Comparison of ENCODE assay signal across 1 cellular context in the genomic region with DNA sequence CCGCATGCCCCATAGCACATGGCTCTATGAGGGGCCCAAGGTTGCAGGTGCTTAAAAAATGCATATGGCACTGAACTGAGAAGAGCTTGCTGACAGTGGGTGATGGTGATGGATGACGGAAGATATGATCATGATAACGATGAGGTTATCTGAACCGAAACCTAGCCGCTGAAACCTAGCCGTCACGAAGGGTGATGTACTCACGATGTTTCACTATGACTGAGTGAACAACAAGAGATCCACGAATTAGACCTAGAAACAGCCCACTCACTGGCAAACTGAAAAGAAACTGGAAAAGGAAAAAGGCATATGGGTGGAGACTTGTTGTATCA.
TF ChIP-seq lines count a peak whose summit lies in the region.

No MANE protein-coding gene starts in this region.

TF ChIP-seq in GM12878, 131 proteins besides CTCF, POLR2A, EP300 and RAD21 (continued from another document and continues in another):
- TF ChIP-seq SKIL (IDR thresholded peaks at IDR 0.05; ENCODE audit: low read depth, poor library complexity, severe bottlenecking) (peak; percentile 64), GATAD2B (conservative IDR thresholded peaks at IDR 0.05; ENCODE audit: low read depth) (peak; percentile 62; the same call in 1 of the 2 replicates), CHD2 (IDR thresholded peaks at IDR 0.05; ENCODE audit: borderline replicate concordance, low read depth, low read length) (peak; percentile 87; the same call in 1 of the 2 replicates), MXI1 (IDR thresholded peaks at IDR 0.05; ENCODE audit: low read depth, low read length) (no peak), ZNF622 (IDR thresholded peaks at IDR 0.05) (no peak), FOXM1 (IDR thresholded peaks at IDR 0.05; ENCODE audit: low read depth, low read length) (peak; percentile 98; the same call in 1 of the 2 replicates), EED (IDR thresholded peaks at IDR 0.05; ENCODE audit: low read depth) (peak; percentile 99), SMC3 (IDR thresholded peaks at IDR 0.05; ENCODE audit: borderline replicate concordance, low read length) (no peak), CHD1 (IDR thresholded peaks at IDR 0.05; ENCODE audit: low read depth, low read length) (no peak), ETV6 (conservative IDR thresholded peaks at IDR 0.05 in 1 of 2, IDR thresholded peaks at IDR 0.05 in 1 of 2; ENCODE audit: borderline replicate concordance in 1 of 2, low read depth in 1 of 2) (peak in 1 of 2 experiments; percentile 91; a peak in 2 of 4 replicates), ZBTB40 (IDR thresholded peaks at IDR 0.05; ENCODE audit: borderline replicate concordance) (no peak), WRNIP1 (IDR thresholded peaks at IDR 0.05; ENCODE audit: borderline replicate concordance, low read depth, low read length) (peak; percentile 60; the same call in 1 of the 2 replicates), E4F1 (IDR thresholded peaks at IDR 0.05; ENCODE audit: borderline replicate concordance, partially characterized antibody) (no peak), CHD4 (IDR thresholded peaks at IDR 0.05) (no peak), YY1 (IDR thresholded peaks at IDR 0.05; ENCODE audit: low read depth, low read length) (peak; percentile 82; the same call in 1 of the 2 replicates), SPI1 (IDR thresholded peaks at IDR 0.05; ENCODE audit: borderline replicate concordance, insufficient read depth, low read depth, low read length) (peak; percentile 53; the same call in 1 of the 2 replicates), ELK1 (IDR thresholded peaks at IDR 0.05; ENCODE audit: low read depth, low read length) (no peak), ESRRA (IDR thresholded peaks at IDR 0.05; ENCODE audit: low read length) (no peak), SUPT20H (IDR thresholded peaks at IDR 0.05; ENCODE audit: borderline replicate concordance, control insufficient read depth, low read depth, low read length) (no peak), SIX5 (IDR thresholded peaks at IDR 0.05; ENCODE audit: low read depth, low read length, severe bottlenecking) (no peak), REST (IDR thresholded peaks at IDR 0.05; ENCODE audit: low read depth, low read length) (no peak), GABPA (IDR thresholded peaks at IDR 0.05; ENCODE audit: low read depth) (peak; percentile 65; the same call in 1 of the 2 replicates)
- TF ChIP-seq, protein P1, sequence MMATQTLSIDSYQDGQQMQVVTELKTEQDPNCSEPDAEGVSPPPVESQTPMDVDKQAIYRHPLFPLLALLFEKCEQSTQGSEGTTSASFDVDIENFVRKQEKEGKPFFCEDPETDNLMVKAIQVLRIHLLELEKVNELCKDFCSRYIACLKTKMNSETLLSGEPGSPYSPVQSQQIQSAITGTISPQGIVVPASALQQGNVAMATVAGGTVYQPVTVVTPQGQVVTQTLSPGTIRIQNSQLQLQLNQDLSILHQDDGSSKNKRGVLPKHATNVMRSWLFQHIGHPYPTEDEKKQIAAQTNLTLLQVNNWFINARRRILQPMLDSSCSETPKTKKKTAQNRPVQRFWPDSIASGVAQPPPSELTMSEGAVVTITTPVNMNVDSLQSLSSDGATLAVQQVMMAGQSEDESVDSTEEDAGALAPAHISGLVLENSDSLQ (IDR thresholded peaks at IDR 0.05) = peak; percentile 93
- TF ChIP-seq, protein P2, sequence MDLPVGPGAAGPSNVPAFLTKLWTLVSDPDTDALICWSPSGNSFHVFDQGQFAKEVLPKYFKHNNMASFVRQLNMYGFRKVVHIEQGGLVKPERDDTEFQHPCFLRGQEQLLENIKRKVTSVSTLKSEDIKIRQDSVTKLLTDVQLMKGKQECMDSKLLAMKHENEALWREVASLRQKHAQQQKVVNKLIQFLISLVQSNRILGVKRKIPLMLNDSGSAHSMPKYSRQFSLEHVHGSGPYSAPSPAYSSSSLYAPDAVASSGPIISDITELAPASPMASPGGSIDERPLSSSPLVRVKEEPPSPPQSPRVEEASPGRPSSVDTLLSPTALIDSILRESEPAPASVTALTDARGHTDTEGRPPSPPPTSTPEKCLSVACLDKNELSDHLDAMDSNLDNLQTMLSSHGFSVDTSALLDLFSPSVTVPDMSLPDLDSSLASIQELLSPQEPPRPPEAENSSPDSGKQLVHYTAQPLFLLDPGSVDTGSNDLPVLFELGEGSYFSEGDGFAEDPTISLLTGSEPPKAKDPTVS (IDR thresholded peaks at IDR 0.05; ENCODE audit: low read depth, low read length) = no peak
- TF ChIP-seq, protein P3, sequence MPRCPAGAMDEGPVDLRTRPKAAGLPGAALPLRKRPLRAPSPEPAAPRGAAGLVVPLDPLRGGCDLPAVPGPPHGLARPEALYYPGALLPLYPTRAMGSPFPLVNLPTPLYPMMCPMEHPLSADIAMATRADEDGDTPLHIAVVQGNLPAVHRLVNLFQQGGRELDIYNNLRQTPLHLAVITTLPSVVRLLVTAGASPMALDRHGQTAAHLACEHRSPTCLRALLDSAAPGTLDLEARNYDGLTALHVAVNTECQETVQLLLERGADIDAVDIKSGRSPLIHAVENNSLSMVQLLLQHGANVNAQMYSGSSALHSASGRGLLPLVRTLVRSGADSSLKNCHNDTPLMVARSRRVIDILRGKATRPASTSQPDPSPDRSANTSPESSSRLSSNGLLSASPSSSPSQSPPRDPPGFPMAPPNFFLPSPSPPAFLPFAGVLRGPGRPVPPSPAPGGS (IDR thresholded peaks at IDR 0.05; ENCODE audit: borderline replicate concordance, insufficient read depth, low read depth, low read length, poor library complexity, severe bottlenecking) = peak; percentile 89
- TF ChIP-seq, protein P4, sequence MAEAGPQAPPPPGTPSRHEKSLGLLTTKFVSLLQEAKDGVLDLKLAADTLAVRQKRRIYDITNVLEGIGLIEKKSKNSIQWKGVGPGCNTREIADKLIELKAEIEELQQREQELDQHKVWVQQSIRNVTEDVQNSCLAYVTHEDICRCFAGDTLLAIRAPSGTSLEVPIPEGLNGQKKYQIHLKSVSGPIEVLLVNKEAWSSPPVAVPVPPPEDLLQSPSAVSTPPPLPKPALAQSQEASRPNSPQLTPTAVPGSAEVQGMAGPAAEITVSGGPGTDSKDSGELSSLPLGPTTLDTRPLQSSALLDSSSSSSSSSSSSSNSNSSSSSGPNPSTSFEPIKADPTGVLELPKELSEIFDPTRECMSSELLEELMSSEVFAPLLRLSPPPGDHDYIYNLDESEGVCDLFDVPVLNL (IDR thresholded peaks at IDR 0.05; ENCODE audit: low read depth, low read length) = no peak
